ENCODE assay signal across 11 cellular contexts in genomic region chr20:56418385-56418861, GRCh38. TPM values are rescaled to one million over a fixed set of nuclear protein-coding genes. Genes with fewer than 3 reads are reported as not detected.
DNase-seq lines count a peak whose midpoint lies in the region; ATAC-seq and TF ChIP-seq lines count a peak whose summit lies in the region.
"Had no signal": no experiment of that assay in that cellular context is flagged by ENCODE, and none has a peak within 500 bp of the region (broad histone marks: within the 10 kb centered on the region; RNA-seq: fewer than 3 reads in every experiment).

No MANE protein-coding gene starts in this region.

- intact Hi-C loops in uterus (cut with DNase I; ENCODE audit: low total_unique reads) = no loop called here

- peaks cover 26% of the 10 kb centered on the region for H3K36me3 Mint-ChIP-seq in T-cell

- H3F3A ChIP-seq in GM23248 (ENCODE audit: insufficient read depth) = peaks cover 82% of the 10 kb centered on the region

- peak overlapping the region; percentile 63 to 70 (median 68) for H3K4me3 Mint-ChIP-seq in T-cell

- no peaks in the 10 kb centered on the region for H3K9me2 ChIP-seq in GM23248 (ENCODE audit: insufficient read depth)

- peaks cover 83 to 86% (median 86%) of the 10 kb centered on the region in 3 donors for H3K4me1 Mint-ChIP-seq in T-cell

- CTCF ChIA-PET in T-cell (lab: Charles Lee) = interaction anchor here in 1 of 2 donors (0.7 to 1.5 kb wide), 4 partner anchors 23 to 50 kb away, joined by 3 to 5 read pairs (median 4); partner anchors contain the start of genes AURKA, CSTF1 and RTF2

- H3K27me3 ChIP-seq in GM23248 (replicated peaks; ENCODE audit: insufficient read depth) (no peaks in the 10 kb centered on the region), osteoblast (ENCODE audit: insufficient read depth, low read length) (no peaks in the 10 kb centered on the region), uterus (no peaks in the 10 kb centered on the region)

- H3K27ac ChIP-seq in GM23248 = peak overlapping the region; percentile 88
- peak overlapping the region; percentile 62 for H3K27ac ChIP-seq in osteoblast (ENCODE audit: low read depth, low read length)
- peak overlapping the region in 1 of 2 donors; percentile 57 for H3K27ac ChIP-seq in uterus

- H3K9ac ChIP-seq in GM23248 = peak overlapping the region; percentile 39

- H3K4me2 ChIP-seq in GM23248 (ENCODE audit: unreplicated experiment) = peak overlapping the region; percentile 26
- H3K4me2 ChIP-seq in osteoblast (ENCODE audit: insufficient read depth, low read length) = no peak overlapping the region

- TF ChIP-seq CTCF in osteoblast (IDR thresholded peaks at IDR 0.05; ENCODE audit: extremely low read depth, low read depth, low read length) = no peak
- no peak for TF ChIP-seq CTCF in uterus (IDR thresholded peaks at IDR 0.05)

- H3K4me3 ChIP-seq in GM23248 = no peak overlapping the region
- no peak overlapping the region for H3K4me3 ChIP-seq in osteoblast (ENCODE audit: insufficient read depth, low read length)
- no peak overlapping the region for H3K4me3 ChIP-seq in uterus

- no peak for TF ChIP-seq POLR2A in uterus (IDR thresholded peaks at IDR 0.05)

- H2AFZ ChIP-seq in GM23248 (peak overlapping the region; percentile 57), osteoblast (ENCODE audit: low read length) (peak overlapping the region; percentile 44)

- H3K9me3 ChIP-seq in GM23248 (ENCODE audit: low read depth) (no peaks in the 10 kb centered on the region), osteoblast (ENCODE audit: low read depth, low read length) (no peaks in the 10 kb centered on the region), uterus (no peaks in the 10 kb centered on the region)

- no peaks in the 10 kb centered on the region for H3K9me3 Mint-ChIP-seq in T-cell

- H3K27me3 Mint-ChIP-seq in T-cell = no peaks in the 10 kb centered on the region

- H3K79me2 ChIP-seq in GM23248 (ENCODE audit: insufficient read depth) = peaks cover 45% of the 10 kb centered on the region
- no peaks in the 10 kb centered on the region for H3K79me2 ChIP-seq in osteoblast (ENCODE audit: insufficient read depth, low read length)

- 19 to 23% methylated on average over 11 of the region's 11 CpGs for WGBS in GM23248 (ENCODE audit: low coverage in 1 of 2, low lambda C conversion rate in 2 of 2, missing lambda C conversion rate in 2 of 2), 2 experiments

- ATAC-seq in T-cell (replicated peaks in 1 of 4) (peak; percentile 56 to 73 (median 60)), GM19351 (IDR thresholded peaks at IDR 0.05; ENCODE audit: unreplicated experiment) (no peak), HG02763 (IDR thresholded peaks at IDR 0.05; ENCODE audit: unreplicated experiment) (no peak)

- peaks cover 74% of the 10 kb centered on the region for H3K4me1 ChIP-seq in GM23248 (ENCODE audit: insufficient read depth)
- H3K4me1 ChIP-seq in osteoblast (ENCODE audit: insufficient read depth, low read length) = peaks cover 53% of the 10 kb centered on the region
- H3K4me1 ChIP-seq in uterus = no peaks in the 10 kb centered on the region

- DNase-seq in GM23248 (peak; percentile 45), T-cell (peak in 22 of 34 experiments; percentile 15 to 82 (median 30)), osteoblast (ENCODE audit: insufficient read length, low spot score, missing footprints) (no peak), uterus (no peak), NCI-H1694 treated with DMSO at 0.1 percent for 48 hours (lab: John Stamatoyannopoulos, UW) (no peak)
- peak; percentile 3 for DNase-seq in effector CD8-positive, alpha-beta T cell (lab: John Stamatoyannopoulos, UW)
- DNase-seq: activated CD4-positive, alpha-beta T cell treated with anti-CD3 and anti-CD28 coated beads, Interleukin-2, amount 50 U/mL, for 48 hours; NCI-H187; RPMI8226 had no signal

- H3K36me3 ChIP-seq in GM23248 (ENCODE audit: low read depth) (no peaks in the 10 kb centered on the region; the same call in 1 of the 2 replicates), osteoblast (ENCODE audit: insufficient read depth, low read length) (no peaks in the 10 kb centered on the region), uterus (no peaks in the 10 kb centered on the region)

- in situ Hi-C loops in GM23248 (cut with MboI) = no loop called here

- H4K20me1 ChIP-seq in GM23248 (ENCODE audit: insufficient read depth) (no peaks in the 10 kb centered on the region), osteoblast (ENCODE audit: insufficient read depth, low read length) (no peaks in the 10 kb centered on the region)

- POLR2A ChIA-PET in T-cell (lab: Charles Lee) = interaction anchor here in 1 of 2 donors (1.1 kb wide), 1 partner anchor 24 kb away, joined by 3 read pairs; no protein-coding TSS in a partner anchor

- H3K27ac Mint-ChIP-seq in T-cell = peak overlapping the region; percentile 97

RNA-seq across cellular contexts. Expression of gene CASS4, which starts 6.4 kb away (rescaled TPM):
- 11.4 and 19.2 TPM in 2 replicates for total RNA-seq in GM23248 (2014; rRNA removed; shearing (Covaris generic))
- polyA plus RNA-seq in GM23248 (2016; fragmentation: Nextera tagmentation; extraction: Ambion mirVana) = 10.4 and 10.5 TPM in 2 replicates
- total RNA-seq in T-cell = 10 to 100 TPM in 3 of 5 donors, 1 to 10 TPM in 2; 8.0 to 13.8 (median 11.2) TPM
- under 0.01 TPM in 2 replicates for total RNA-seq in osteoblast
- total RNA-seq in uterus = 1 to 10 TPM in 2 of 4 donors, under 1 TPM in 2; 0.62 to 9.1 (median 3.7) TPM

RNA-seq across cellular contexts. Expression of gene CSTF1, which starts 26.0 kb away (rescaled TPM):
- total RNA-seq in GM23248 (2014; rRNA removed; shearing (Covaris generic)) = 56.7 and 69.3 TPM in 2 replicates
- 41.7 and 42.1 TPM in 2 replicates for polyA plus RNA-seq in GM23248 (2016; fragmentation: Nextera tagmentation; extraction: Ambion mirVana)
- total RNA-seq in T-cell = 10 to 100 TPM; 17.3 to 47.7 (median 41.9) TPM
- 25.0 and 26.8 TPM in 2 replicates for total RNA-seq in osteoblast
- 10 to 100 TPM; 20.9 to 44.0 (median 29.9) TPM for total RNA-seq in uterus

RNA-seq across cellular contexts. Expression of gene AURKA, which starts 26.4 kb away (rescaled TPM):
- 69.8 and 70.8 TPM in 2 replicates for total RNA-seq in GM23248 (2014; rRNA removed; shearing (Covaris generic))
- 78.9 and 88.5 TPM in 2 replicates for polyA plus RNA-seq in GM23248 (2016; fragmentation: Nextera tagmentation; extraction: Ambion mirVana)
- total RNA-seq in T-cell (1 to 10 TPM; 1.3 to 2.3 (median 2.0) TPM), osteoblast (4.7 and 8.0 TPM in 2 replicates), uterus (10 to 100 TPM in 1 of 4 donors, 1 to 10 TPM in 2, not detected in 1; 1.9 to 17.4 (median 9.7) TPM)

RNA-seq across cellular contexts. Expression of gene RTF2, which starts 50.0 kb away (rescaled TPM):
- total RNA-seq in GM23248 (2014; rRNA removed; shearing (Covaris generic)) = 128 and 141 TPM in 2 replicates
- polyA plus RNA-seq in GM23248 (2016; fragmentation: Nextera tagmentation; extraction: Ambion mirVana) = 257 and 270 TPM in 2 replicates
- 10 to 100 TPM; 55.8 to 69.7 (median 64.8) TPM for total RNA-seq in T-cell
- 69.1 and 69.8 TPM in 2 replicates for total RNA-seq in osteoblast
- 10 to 100 TPM; 27.4 to 86.6 (median 69.6) TPM for total RNA-seq in uterus

RNA-seq across cellular contexts. Expression of gene FAM210B, which starts 59.6 kb away (rescaled TPM):
- total RNA-seq in GM23248 (2014; rRNA removed; shearing (Covaris generic)) = 87.4 and 91.0 TPM in 2 replicates
- 94.1 and 95.7 TPM in 2 replicates for polyA plus RNA-seq in GM23248 (2016; fragmentation: Nextera tagmentation; extraction: Ambion mirVana)
- 10 to 100 TPM; 17.2 to 23.9 (median 20.4) TPM for total RNA-seq in T-cell
- total RNA-seq in osteoblast = 69.5 and 89.6 TPM in 2 replicates
- 10 to 100 TPM; 28.2 to 46.5 (median 37.4) TPM for total RNA-seq in uterus

Comparison
In these comparisons a context has a peak if more than half of its experiments do, and no peak if none do; other contexts are left out.
1. DNase-seq: peak in GM23248 (single experiment), T-cell (22 of 34) and effector CD8-positive, alpha-beta T cell (single experiment); none in osteoblast (single experiment), uterus (0 of 2) and NCI-H1694 treated with DMSO at 0.1 percent for 48 hours (single experiment).
2. ATAC-seq: peak in T-cell (4 of 4); none in GM19351 (single experiment) and HG02763 (single experiment).